In the genomic region with DNA sequence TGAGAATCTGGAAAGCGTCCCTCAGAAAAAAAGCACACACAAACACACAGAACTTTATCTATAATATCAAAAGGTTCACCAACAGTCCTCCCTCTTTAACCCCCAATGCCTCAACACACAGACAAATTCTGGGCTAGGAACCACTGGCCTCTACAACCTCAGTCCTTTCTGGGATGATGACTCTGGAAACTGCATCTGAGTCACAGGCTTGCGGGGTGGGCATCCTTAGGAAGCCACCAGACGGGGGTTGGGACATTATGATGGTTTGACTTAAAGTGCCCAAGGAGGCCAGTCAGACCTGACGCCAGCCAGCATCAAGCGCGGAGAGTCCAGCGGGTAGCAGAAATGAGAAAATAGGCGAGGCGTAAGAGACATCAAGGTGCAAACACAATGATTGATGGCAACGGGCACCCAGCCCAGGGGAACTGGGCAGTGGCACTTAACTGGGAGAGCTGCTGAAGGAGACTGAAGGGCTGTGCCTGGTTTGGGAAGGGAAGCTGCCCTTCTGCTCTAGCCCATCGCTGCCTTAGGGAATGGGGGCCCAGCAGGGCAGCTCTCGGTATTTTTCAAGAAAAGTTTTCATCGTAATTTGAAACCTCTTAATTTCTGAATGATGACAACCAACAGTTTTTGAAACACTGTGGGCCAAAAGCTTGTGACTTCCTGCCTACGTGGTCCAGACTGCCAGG, we compare ENCODE assay signal across 1 cellular context.
TF ChIP-seq lines count a peak whose summit lies in the region.

No MANE protein-coding gene starts in this region.

TF ChIP-seq in IMR-90, 13 proteins besides CTCF, POLR2A, EP300 and RAD21:
- no peak for TF ChIP-seq MAZ (IDR thresholded peaks at IDR 0.05; ENCODE audit: borderline replicate concordance, low read depth, low read length)
- TF ChIP-seq, protein P1, sequence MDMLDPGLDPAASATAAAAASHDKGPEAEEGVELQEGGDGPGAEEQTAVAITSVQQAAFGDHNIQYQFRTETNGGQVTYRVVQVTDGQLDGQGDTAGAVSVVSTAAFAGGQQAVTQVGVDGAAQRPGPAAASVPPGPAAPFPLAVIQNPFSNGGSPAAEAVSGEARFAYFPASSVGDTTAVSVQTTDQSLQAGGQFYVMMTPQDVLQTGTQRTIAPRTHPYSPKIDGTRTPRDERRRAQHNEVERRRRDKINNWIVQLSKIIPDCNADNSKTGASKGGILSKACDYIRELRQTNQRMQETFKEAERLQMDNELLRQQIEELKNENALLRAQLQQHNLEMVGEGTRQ (IDR thresholded peaks at IDR 0.05; ENCODE audit: low read depth, low read length), result no peak
- no peak for TF ChIP-seq RCOR1 (IDR thresholded peaks at IDR 0.05; ENCODE audit: insufficient replicate concordance, low read length)
- no peak for TF ChIP-seq BHLHE40 (IDR thresholded peaks at IDR 0.05; ENCODE audit: low read depth, low read length)
- TF ChIP-seq, protein P2, sequence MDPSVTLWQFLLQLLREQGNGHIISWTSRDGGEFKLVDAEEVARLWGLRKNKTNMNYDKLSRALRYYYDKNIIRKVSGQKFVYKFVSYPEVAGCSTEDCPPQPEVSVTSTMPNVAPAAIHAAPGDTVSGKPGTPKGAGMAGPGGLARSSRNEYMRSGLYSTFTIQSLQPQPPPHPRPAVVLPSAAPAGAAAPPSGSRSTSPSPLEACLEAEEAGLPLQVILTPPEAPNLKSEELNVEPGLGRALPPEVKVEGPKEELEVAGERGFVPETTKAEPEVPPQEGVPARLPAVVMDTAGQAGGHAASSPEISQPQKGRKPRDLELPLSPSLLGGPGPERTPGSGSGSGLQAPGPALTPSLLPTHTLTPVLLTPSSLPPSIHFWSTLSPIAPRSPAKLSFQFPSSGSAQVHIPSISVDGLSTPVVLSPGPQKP (IDR thresholded peaks at IDR 0.05; ENCODE audit: borderline replicate concordance, low read depth, low read length), result no peak
